19 cellular contexts compared by ENCODE assay signal in the genomic region with DNA sequence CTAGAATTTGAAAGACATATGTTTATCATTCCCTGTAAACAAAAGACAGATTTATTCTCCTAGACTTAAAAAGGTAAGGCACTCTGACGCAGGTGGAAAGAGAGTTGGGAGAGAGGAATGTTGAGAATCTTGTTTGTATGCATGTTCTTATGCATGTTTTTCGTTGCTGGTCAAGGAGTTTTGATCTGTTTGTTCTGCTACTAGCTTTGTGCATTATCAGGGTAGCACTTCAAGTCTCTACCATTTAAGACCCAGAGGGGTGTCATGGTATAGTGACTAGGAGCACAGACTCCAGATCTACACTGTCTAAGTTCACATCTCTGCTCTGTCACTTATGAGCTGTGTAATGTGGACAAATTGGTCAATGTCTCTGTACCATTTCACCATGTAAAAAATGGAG.
A peak's percentile ranks its signal among the peaks of the same experiment; 100 is the strongest.
DNase-seq lines count a peak whose midpoint lies in the region; ATAC-seq and TF ChIP-seq lines count a peak whose summit lies in the region.
"Had no signal": no experiment of that assay in that cellular context is flagged by ENCODE, and none has a peak within 500 bp of the region (broad histone marks: within the 10 kb centered on the region; RNA-seq: fewer than 3 reads in every experiment).

No MANE protein-coding gene starts in this region.

- TF ChIP-seq CTCF in epithelial cell of esophagus (IDR thresholded peaks at IDR 0.05; ENCODE audit: insufficient read depth, low read depth, low read length, missing control alignments) (no peak), mesothelial cell of epicardium (IDR thresholded peaks at IDR 0.05; ENCODE audit: unreplicated experiment) (no peak), upper lobe of right lung (IDR thresholded peaks at IDR 0.05) (no peak)

- no peak overlapping the region for H3K27ac ChIP-seq in upper lobe of right lung
- H3K27ac ChIP-seq: HL-60 had no signal

- no peaks in the 10 kb centered on the region for H3K9me3 ChIP-seq in upper lobe of right lung
- H3K9me3 ChIP-seq: BE2C had no signal

- peaks cover 11% of the 10 kb centered on the region for H3K4me1 Mint-ChIP-seq in mesothelial cell of epicardium
- H3K4me1 Mint-ChIP-seq: CD4-positive, CD25-positive, alpha-beta regulatory T cell; CD8-positive, alpha-beta memory T cell had no signal

- peak; percentile 32 for ATAC-seq in upper lobe of right lung
- ATAC-seq: GM12878 had no signal

- H3K27me3 ChIP-seq in upper lobe of right lung, result no peaks in the 10 kb centered on the region
- H3K27me3 ChIP-seq: BE2C had no signal

- no peaks in the 10 kb centered on the region for H3K4me1 ChIP-seq in upper lobe of right lung
- H3K4me1 ChIP-seq: BE2C had no signal

- peaks cover 12% of the 10 kb centered on the region for H3K36me3 Mint-ChIP-seq in mesothelial cell of epicardium
- H3K36me3 Mint-ChIP-seq: CD4-positive, CD25-positive, alpha-beta regulatory T cell; CD8-positive, alpha-beta memory T cell had no signal

- H3K4me3 Mint-ChIP-seq in mesothelial cell of epicardium, result no peak overlapping the region
- H3K4me3 Mint-ChIP-seq: CD4-positive, CD25-positive, alpha-beta regulatory T cell; CD8-positive, alpha-beta memory T cell; H9 had no signal

- DNase-seq in epithelial cell of esophagus (ENCODE audit: low read depth) (peak; percentile 13), mesothelial cell of epicardium (ENCODE audit: low spot score in 2 of 2, unreplicated experiment in 2 of 2) (no peak), upper lobe of right lung (no peak), inferior parietal cortex (ENCODE audit: extremely low spot score) (no peak), retina (no peak), NCI-H2196 treated with DMSO at 0.1 percent for 48 hours (lab: John Stamatoyannopoulos, UW; ENCODE audit: unreplicated experiment) (no peak)
- DNase-seq: ACHN; BE2C; C1 segment of cervical spinal cord; CD4-positive, CD25-positive, alpha-beta regulatory T cell; CD8-positive, alpha-beta memory T cell; COR-L47; DMS 273 treated with DMSO at 0.1 percent for 48 hours; DMS53; DND-41; EL; H9 had no signal

- peaks cover 14% of the 10 kb centered on the region for H3K9me3 Mint-ChIP-seq in mesothelial cell of epicardium

- no peaks in the 10 kb centered on the region for H3K27me3 Mint-ChIP-seq in mesothelial cell of epicardium (ENCODE audit: low read depth)
- H3K27me3 Mint-ChIP-seq: CD4-positive, CD25-positive, alpha-beta regulatory T cell had no signal

- no peak overlapping the region for H3K4me3 ChIP-seq in epithelial cell of esophagus (ENCODE audit: low read length)
- no peak overlapping the region for H3K4me3 ChIP-seq in upper lobe of right lung
- H3K4me3 ChIP-seq: GM12878 had no signal

- peak overlapping the region; percentile 13 for H3K27ac Mint-ChIP-seq in mesothelial cell of epicardium
- H3K27ac Mint-ChIP-seq: CD4-positive, CD25-positive, alpha-beta regulatory T cell; CD8-positive, alpha-beta memory T cell; H9 had no signal

- intact Hi-C loops in upper lobe of right lung (cut with DNase I), result no loop called here

- H3K36me3 ChIP-seq in upper lobe of right lung, result no peaks in the 10 kb centered on the region
- H3K36me3 ChIP-seq: BE2C had no signal
